Comparison of ENCODE assay signal across 9 cellular contexts in genomic region chr20:34639755-34640222, GRCh38. TPM values are rescaled to one million over a fixed set of nuclear protein-coding genes. Genes with fewer than 3 reads are reported as not detected.
DNase-seq lines count a peak whose midpoint lies in the region; TF ChIP-seq lines count a peak whose summit lies in the region.
"Had no signal": no experiment of that assay in that cellular context is flagged by ENCODE, and none has a peak within 500 bp of the region (broad histone marks: within the 10 kb centered on the region; RNA-seq: fewer than 3 reads in every experiment).

No MANE protein-coding gene starts in this region.

- H3K36me3 ChIP-seq in thyroid gland, result no peaks in the 10 kb centered on the region

- no peak for TF ChIP-seq POLR2A in thyroid gland (IDR thresholded peaks at IDR 0.05)

- H3K9me3 ChIP-seq in thyroid gland, result no peaks in the 10 kb centered on the region

- H3K4me3 ChIP-seq in thyroid gland (replicated peaks in 1 of 3), result no peak overlapping the region

- peak; percentile 88 for DNase-seq in NCI-H1092 treated with DMSO at 0.1 percent for 48 hours (lab: John Stamatoyannopoulos, UW)
- DNase-seq in NCI-H748 (lab: John Stamatoyannopoulos, UW; ENCODE audit: unreplicated experiment), result peak; percentile 97
- peak; percentile 25 for DNase-seq in globus pallidus (ENCODE audit: low spot score)
- DNase-seq in thyroid gland, result peak; percentile 2 to 10
- DNase-seq in HuH-7.5 (ENCODE audit: low spot score), result no peak
- no peak for DNase-seq in occipital lobe (lab: John Stamatoyannopoulos, UW)
- no peak for DNase-seq in EL
- DNase-seq in T-helper 1 cell, result no peak
- DNase-seq: effector CD4-positive, alpha-beta T cell had no signal

- WGBS in thyroid gland, 2 donors, result 50 to 62% methylated on average over 2 of the region's 2 CpGs

- peak overlapping the region in 2 of 3 donors; percentile 20 to 43 for H3K27ac ChIP-seq in thyroid gland

- TF ChIP-seq CTCF in thyroid gland (IDR thresholded peaks at IDR 0.05), result no peak

- intact Hi-C loops in thyroid gland (cut with DNase I), result no loop called here

- peaks cover 0 to 7% of the 10 kb centered on the region in 2 donors for H3K4me1 ChIP-seq in thyroid gland

- no peaks in the 10 kb centered on the region for H3K27me3 ChIP-seq in thyroid gland

RNA-seq across cellular contexts. Expression of gene PIGU, which starts 37.1 kb away (rescaled TPM):
- total RNA-seq in thyroid gland (10 to 100 TPM; 12.1 to 25.8 (median 18.0) TPM), occipital lobe (14.8 TPM)

Comparison
In these comparisons a context has a peak if more than half of its experiments do, and no peak if none do; other contexts are left out.
1. DNase-seq: peak in NCI-H1092 treated with DMSO at 0.1 percent for 48 hours (single experiment), NCI-H748 (single experiment), globus pallidus (single experiment) and thyroid gland (2 of 2); none in HuH-7.5 (single experiment), occipital lobe (single experiment), EL (single experiment) and T-helper 1 cell (0 of 5).